20 cellular contexts compared by ENCODE assay signal in the genomic region with DNA sequence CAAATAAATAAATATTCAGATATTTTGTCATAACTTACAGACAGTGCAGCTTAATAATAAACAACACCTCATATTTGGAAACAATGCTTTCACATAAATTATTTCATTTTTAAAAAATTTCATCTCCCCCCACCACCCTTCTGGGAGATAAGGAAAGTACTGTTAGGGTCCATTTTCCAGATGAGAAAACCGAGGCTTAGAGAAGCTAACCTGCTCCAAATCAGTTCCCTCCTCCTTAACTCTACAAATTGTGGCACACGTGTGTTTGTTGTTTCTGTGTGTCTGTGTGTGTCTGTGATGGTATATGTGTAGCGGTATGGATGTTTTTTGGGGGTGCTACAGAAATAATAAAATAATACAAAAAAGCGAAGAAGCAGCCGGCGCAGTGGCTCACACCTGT. TPM values are rescaled to one million over a fixed set of nuclear protein-coding genes. Genes with fewer than 3 reads are reported as not detected.
DNase-seq lines count a peak whose midpoint lies in the region; ATAC-seq, FAIRE-seq and TF ChIP-seq lines count a peak whose summit lies in the region.
"Had no signal": no experiment of that assay in that cellular context is flagged by ENCODE, and none has a peak within 500 bp of the region (broad histone marks: within the 10 kb centered on the region; RNA-seq: fewer than 3 reads in every experiment).

No MANE protein-coding gene starts in this region.

- CTCF ChIA-PET in HepG2 (lab: Yijun Ruan, JAX; ENCODE audit: low intra/inter-chr PET ratio, low total read pairs) = no interaction called here
- CTCF ChIA-PET in RWPE1 (lab: Yijun Ruan, JAX) = no interaction called here

- TF ChIP-seq POLR2A in HepG2 (IDR thresholded peaks at IDR 0.05; ENCODE audit: insufficient read depth in 1 of 2, low read depth in 2 of 2, low read length in 2 of 2) (no peak), right lobe of liver (IDR thresholded peaks at IDR 0.05) (no peak), uterus (IDR thresholded peaks at IDR 0.05) (no peak)

- H3K79me2 ChIP-seq in HepG2 (ENCODE audit: insufficient read depth, low read length) = no peaks in the 10 kb centered on the region

- no peak overlapping the region for H3K9ac ChIP-seq in HepG2 (ENCODE audit: insufficient read depth, low read depth, low read length)
- H3K9ac ChIP-seq: GM23248 had no signal

- intact Hi-C loops in HepG2 (cut with micrococcal nuclease; ENCODE audit: unreplicated experiment) (no loop called here), right lobe of liver (cut with DNase I) (no loop called here), uterus (cut with DNase I; ENCODE audit: low total_unique reads) (no loop called here)

- no TSS peak for BruUV-seq in HepG2 (replicated peaks; lab: Mats Ljungman, UMichigan)

- POLR2A ChIA-PET in HepG2 (lab: Yijun Ruan, JAX) = no interaction called here
- POLR2A ChIA-PET in RWPE1 (lab: Yijun Ruan, JAX; ENCODE audit: low non-redundant PET) = no interaction called here

- FAIRE-seq in HepG2 (lab: Jason Lieb, UNC) = no peak
- FAIRE-seq: GM12878, GM19239, H1 had no signal

- ATAC-seq in HepG2 = no peak
- no peak for ATAC-seq in right lobe of liver
- ATAC-seq: GM12878 had no signal

- in situ Hi-C loops in HepG2 (cut with HindIII; ENCODE audit: extremely low pct_ligation_motif_present, low pct_unique_long_range_greater_than_20kb) = no loop called here

- no peak overlapping the region for H3K4me2 ChIP-seq in HepG2 (ENCODE audit: low read depth, low read length)

- H3K4me1 ChIP-seq in HepG2 (ENCODE audit: insufficient read depth, low read length) (peaks cover 65% of the 10 kb centered on the region), right lobe of liver (peaks cover 2 to 33% (median 18%) of the 10 kb centered on the region in 4 donors), uterus (no peaks in the 10 kb centered on the region)

- H2AFZ ChIP-seq in HepG2 (ENCODE audit: low read length) = no peak overlapping the region
- H2AFZ ChIP-seq: GM23248 had no signal

- H3K4me3 ChIP-seq in HepG2 (replicated peaks in 1 of 3; ENCODE audit: insufficient read depth in 1 of 3, low read depth in 2 of 3, low read length in 3 of 3) = no peak overlapping the region
- H3K4me3 ChIP-seq in right lobe of liver = no peak overlapping the region
- H3K4me3 ChIP-seq in uterus = no peak overlapping the region
- H3K4me3 ChIP-seq: GM12878, GM23248 had no signal

- H3K36me3 ChIP-seq in HepG2 (replicated peaks in 1 of 2; ENCODE audit: control insufficient read depth in 1 of 2, insufficient read depth in 2 of 2, low read length in 2 of 2) (no peaks in the 10 kb centered on the region), right lobe of liver (peaks cover 0 to 25% (median 3%) of the 10 kb centered on the region in 4 donors), uterus (no peaks in the 10 kb centered on the region)

- H3K27me3 ChIP-seq in HepG2 (ENCODE audit: control insufficient read depth in 1 of 2, insufficient read depth in 2 of 2, low read length in 2 of 2) (no peaks in the 10 kb centered on the region), right lobe of liver (no peaks in the 10 kb centered on the region), uterus (no peaks in the 10 kb centered on the region)

- no peak for DNase-seq in HepG2 (ENCODE audit: low spot score)
- no peak for DNase-seq in right lobe of liver
- no peak for DNase-seq in RWPE1 (ENCODE audit: low spot score)
- DNase-seq in uterus = no peak
- DNase-seq in NCI-H2029 treated with DMSO at 0.1 percent for 48 hours (lab: John Stamatoyannopoulos, UW) = no peak
- DNase-seq in NCI-H1105 treated with DMSO at 0.1 percent for 48 hours (lab: John Stamatoyannopoulos, UW) = no peak
- no peak for DNase-seq in SIG-M5 (lab: John Stamatoyannopoulos, UW)
- DNase-seq: 8988T; C1 segment of cervical spinal cord; CD4-positive, alpha-beta memory T cell; COR-L47; DMS153; DND-41; GDM1; GM23248; H7; HCEC 1CT had no signal

- H4K20me1 ChIP-seq in HepG2 (ENCODE audit: insufficient read depth, low read length) = no peaks in the 10 kb centered on the region

- TF ChIP-seq CTCF in HepG2 (CRISPR knock-in tag; IDR thresholded peaks at IDR 0.05) (no peak), right lobe of liver (IDR thresholded peaks at IDR 0.05) (no peak), RWPE1 (conservative IDR thresholded peaks at IDR 0.05; ENCODE audit: low read depth) (no peak), uterus (IDR thresholded peaks at IDR 0.05) (no peak)

- no peaks in the 10 kb centered on the region for H3K9me3 ChIP-seq in HepG2 (ENCODE audit: low read length)
- no peaks in the 10 kb centered on the region for H3K9me3 ChIP-seq in right lobe of liver
- no peaks in the 10 kb centered on the region for H3K9me3 ChIP-seq in uterus

- TF ChIP-seq EP300 in HepG2 (IDR thresholded peaks at IDR 0.05; ENCODE audit: low read depth in 2 of 2, low read length in 2 of 2) (no peak), HepG2 (CRISPR knock-in tag; IDR thresholded peaks at IDR 0.05; ENCODE audit: borderline replicate concordance) (no peak)

- no peak for TF ChIP-seq RAD21 in HepG2 (CRISPR knock-in tag; IDR thresholded peaks at IDR 0.05)

- 98% methylated on average over 6 of the region's 6 CpGs for WGBS in HepG2 (ENCODE audit: low lambda C conversion rate)
- WGBS in right lobe of liver (ENCODE audit: insufficient coverage, low coverage, low lambda C conversion rate, missing lambda C conversion rate) = 87% methylated on average over 6 of the region's 6 CpGs

- no peak overlapping the region for H3K27ac ChIP-seq in HepG2 (ENCODE audit: extremely low read length, insufficient read depth, low read length)
- H3K27ac ChIP-seq in right lobe of liver = no peak overlapping the region
- H3K27ac ChIP-seq in RWPE1 = peak overlapping the region; percentile 42; the same call in 1 of the 2 replicates
- peak overlapping the region; percentile 86 to 89 for H3K27ac ChIP-seq in uterus
- H3K27ac ChIP-seq: GM23248 had no signal

TF ChIP-seq in HepG2, 621 proteins besides CTCF, POLR2A, EP300 and RAD21:
- TF ChIP-seq KLF15 (CRISPR knock-in tag; IDR thresholded peaks at IDR 0.05; ENCODE audit: borderline replicate concordance) = no peak
- peak; percentile 89 for TF ChIP-seq ZNF629 (CRISPR knock-in tag; conservative IDR thresholded peaks at IDR 0.05)
- no peak for TF ChIP-seq PLRG1 (conservative IDR thresholded peaks at IDR 0.05)
- 0 out of 2 replicates have a peak, but pooled peaks have one; percentile 55 for TF ChIP-seq ZNF33A (CRISPR knock-in tag; IDR thresholded peaks at IDR 0.05; ENCODE audit: borderline replicate concordance)
- TF ChIP-seq SCMH1 (CRISPR knock-in tag; IDR thresholded peaks at IDR 0.05; ENCODE audit: borderline replicate concordance) = no peak
- 0 out of 2 replicates have a peak, but pooled peaks have one; percentile 44 for TF ChIP-seq ZNF670 (CRISPR knock-in tag; IDR thresholded peaks at IDR 0.05; ENCODE audit: borderline replicate concordance)

RNA-seq across cellular contexts. Expression of gene NAA20, which starts 54.2 kb away (rescaled TPM):
- total RNA-seq in HepG2 (2016; rRNA removed; fragmentation: Illumina TruSeq; extraction: Trizol) (82.8 and 114 TPM in 2 replicates), right lobe of liver (10 to 100 TPM; 34.0 to 48.0 (median 41.7) TPM), uterus (10 to 100 TPM; 24.7 to 55.7 (median 35.2) TPM)
- 21.7 and 25.6 TPM in 2 replicates for total RNA-seq in HepG2 (2016; cell fraction: cytosol; rRNA removed; fragmentation: Illumina TruSeq; extraction: Trizol; ENCODE audit: low read depth)
- total RNA-seq in HepG2 (2016; cell fraction: insoluble cytoplasmic fraction; rRNA removed; fragmentation: Illumina TruSeq; extraction: Trizol) = 86.7 and 113 TPM in 2 replicates
- total RNA-seq in HepG2 (2016; cell fraction: membrane; rRNA removed; fragmentation: Illumina TruSeq; extraction: Trizol) = 37.5 and 43.6 TPM in 2 replicates
- total RNA-seq in HepG2 (2016; cell fraction: nucleus; rRNA removed; fragmentation: Illumina TruSeq; extraction: Trizol) = 54.4 and 60.1 TPM in 2 replicates
- 62.9 and 81.9 TPM in 2 replicates for polyA plus RNA-seq in HepG2 (2011; rRNA removed)
- 50.7 and 67.7 TPM in 2 replicates for polyA plus RNA-seq in HepG2 (2011; cell fraction: cytosol; rRNA removed)
- polyA plus RNA-seq in HepG2 (2011; cell fraction: nucleus; rRNA removed) = 23.7 and 25.9 TPM in 2 replicates
- 95.6 and 106 TPM in 2 replicates for polyA plus RNA-seq in HepG2 (2012)
- polyA plus RNA-seq in HepG2 (2016; cell fraction: cytosol; fragmentation: Illumina TruSeq; extraction: Trizol; ENCODE audit: low read depth) = 28.8 and 29.8 TPM in 2 replicates
- polyA plus RNA-seq in HepG2 (2016; cell fraction: insoluble cytoplasmic fraction; fragmentation: Illumina TruSeq; extraction: Trizol; ENCODE audit: low read depth) = 148 and 163 TPM in 2 replicates
- polyA plus RNA-seq in HepG2 (2016; cell fraction: membrane; fragmentation: Illumina TruSeq; extraction: Trizol; ENCODE audit: low read depth) = 36.9 and 37.4 TPM in 2 replicates
- 119 and 123 TPM in 2 replicates for polyA plus RNA-seq in HepG2 (2016; cell fraction: nucleus; fragmentation: Illumina TruSeq; extraction: Trizol; ENCODE audit: insufficient read depth, low read depth)
- 14.8 and 29.0 TPM in 2 replicates for polyA minus RNA-seq in HepG2 (2011; rRNA and poly(A)+ RNA removed; ENCODE audit: low replicate concordance)
- 25.5 and 28.8 TPM in 2 replicates for polyA minus RNA-seq in HepG2 (2011; cell fraction: cytosol; rRNA and poly(A)+ RNA removed)
- 45.3 and 48.5 TPM in 2 replicates for polyA minus RNA-seq in HepG2 (2011; cell fraction: nucleus; rRNA and poly(A)+ RNA removed)

Comparison
In these comparisons a context has a peak if more than half of its experiments do, and no peak if none do; other contexts are left out.
1. H3K27ac ChIP-seq: peak in RWPE1 (single experiment) and uterus (2 of 2); none in HepG2 (single experiment) and right lobe of liver (0 of 3).